Comparison of ENCODE assay signal across 8 cellular contexts in the genomic region with DNA sequence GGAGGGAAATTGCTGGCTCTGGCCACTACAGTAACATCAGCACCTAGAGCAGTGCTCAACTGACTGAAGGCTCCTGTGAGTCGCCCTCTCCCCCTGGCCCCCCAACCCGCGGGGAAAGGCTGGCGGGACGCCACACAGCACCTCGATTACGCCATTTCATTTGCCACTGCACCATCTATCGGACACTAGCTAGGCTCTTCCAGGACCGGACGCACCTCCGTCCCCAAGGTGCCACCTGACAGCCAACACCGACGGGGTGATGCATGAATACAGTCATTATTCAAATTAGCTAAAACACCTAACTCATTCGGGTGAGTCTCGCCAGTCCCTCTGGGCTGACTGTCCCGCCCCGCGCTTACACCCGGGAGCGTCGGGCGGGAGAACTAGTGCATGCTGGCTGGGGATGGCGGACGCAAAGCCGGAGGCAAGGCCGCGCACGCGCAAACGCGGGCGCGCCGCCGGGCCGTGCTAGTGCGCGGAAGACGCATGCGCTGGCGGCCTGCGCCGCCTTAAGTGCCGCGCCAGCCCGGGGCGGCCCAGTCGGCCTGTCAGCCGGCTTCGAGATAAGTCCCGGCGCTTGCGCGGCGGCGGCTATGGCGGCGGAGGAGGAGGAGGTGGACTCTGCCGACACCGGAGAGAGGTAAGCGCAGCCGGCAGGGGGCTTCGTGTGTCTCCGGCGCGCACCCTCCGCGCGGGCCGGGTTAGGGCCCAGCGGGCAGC.
DNase-seq lines count a peak whose midpoint lies in the region; ATAC-seq and TF ChIP-seq lines count a peak whose summit lies in the region.

A gene (plus strand): TSS at position 539 of the 720 bp plus-strand sequence. CDS start 55 bp downstream, at position 594.

- peaks cover 26% of the 10 kb centered on the region for H3K4me1 Mint-ChIP-seq in central memory CD8-positive, alpha-beta T cell

- H3K27me3 Mint-ChIP-seq in central memory CD8-positive, alpha-beta T cell = no peaks in the 10 kb centered on the region

- ATAC-seq in GM18907 (IDR thresholded peaks at IDR 0.05; ENCODE audit: unreplicated experiment) = peak; percentile 88
- peak; percentile 86 for ATAC-seq in HG03159 (IDR thresholded peaks at IDR 0.05; ENCODE audit: unreplicated experiment)
- peak; percentile 94 for ATAC-seq in central memory CD8-positive, alpha-beta T cell (replicated peaks; ENCODE audit: extremely low read depth, poor library complexity, severe bottlenecking)

- TF ChIP-seq CTCF in AG09309 (IDR thresholded peaks at IDR 0.05; ENCODE audit: control insufficient read depth, insufficient read depth, low read depth, low read length, missing control alignments) = peak; percentile 40

- DNase-seq in AG09309 (ENCODE audit: low read depth) = peak; percentile 75
- peak; percentile 81 for DNase-seq in NCI-H345 treated with DMSO at 0.1 percent for 48 hours (lab: John Stamatoyannopoulos, UW; ENCODE audit: unreplicated experiment)
- peak; percentile 80 for DNase-seq in activated CD4-positive, CD25-positive, alpha-beta regulatory T cell treated with anti-CD3 and anti-CD28 coated beads, Interleukin-2, amount 50 U/mL, for 16 hours (ENCODE audit: low read depth, low spot score)
- DNase-seq in central memory CD8-positive, alpha-beta T cell (ENCODE audit: low spot score in 2 of 2) = peak; percentile 94
- DNase-seq in islet precursor cell = peak; percentile 97
- DNase-seq in stimulated activated CD4-positive, alpha-beta T cell treated with anti-CD3 and anti-CD28 coated beads, Interleukin-12 subunit alpha, Interleukin-12 subunit beta, amount 100 ng/mL, for 48 hours (ENCODE audit: low read depth in 2 of 3, low spot score in 1 of 3) = peak; percentile 78 to 85 (median 79)

- peak within 1 kb of the TSS; percentile 88 for H3K4me3 Mint-ChIP-seq in central memory CD8-positive, alpha-beta T cell

- peaks cover 10% of the 10 kb centered on the region for H3K36me3 Mint-ChIP-seq in central memory CD8-positive, alpha-beta T cell (ENCODE audit: insufficient read depth)

- H3K27ac Mint-ChIP-seq in central memory CD8-positive, alpha-beta T cell (ENCODE audit: low read depth) = peak within 1 kb of the TSS; percentile 89

- no peaks in the 10 kb centered on the region for H3K9me3 Mint-ChIP-seq in central memory CD8-positive, alpha-beta T cell

- H3K4me3 ChIP-seq in AG09309 (ENCODE audit: control insufficient read depth, low read depth, low read length) = peak within 1 kb of the TSS; percentile 73

Comparison
In these comparisons a context has a peak if more than half of its experiments do, and no peak if none do; other contexts are left out.
1. Peak in every context shown above with its lines: DNase-seq, ATAC-seq and H3K4me3 ChIP-seq.